1 cellular context compared by ENCODE assay signal in genomic region chr1:241606544-241606943, GRCh38.
TF ChIP-seq lines count a peak whose summit lies in the region.

No MANE protein-coding gene starts in this region.

TF ChIP-seq in A549, 52 proteins besides CTCF, POLR2A, EP300 and RAD21 (continued from another document):
- no peak for TF ChIP-seq MAFK (IDR thresholded peaks at IDR 0.05; ENCODE audit: partially characterized antibody)
- no peak for TF ChIP-seq RFX5 (IDR thresholded peaks at IDR 0.05)
- TF ChIP-seq EHF (CRISPR knock-in tag; IDR thresholded peaks at IDR 0.05), result no peak
- no peak for TF ChIP-seq JUNB (IDR thresholded peaks at IDR 0.05)
- peak; percentile 83 for TF ChIP-seq ZC3H11A (IDR thresholded peaks at IDR 0.05)
- no peak for TF ChIP-seq FOSL2 (IDR thresholded peaks at IDR 0.05)
- peak; percentile 36; the same call in 1 of the 2 replicates for TF ChIP-seq FOSL2 (CRISPR knock-in tag; IDR thresholded peaks at IDR 0.05)
- no peak for TF ChIP-seq HES2 (IDR thresholded peaks at IDR 0.05)
